In genomic region chr14:86012391-86012790, GRCh38 we compare ENCODE assay signal across 9 cellular contexts.
"Had no signal": no experiment of that assay in that cellular context is flagged by ENCODE, and none has a peak within 500 bp of the region (broad histone marks: within the 10 kb centered on the region; RNA-seq: fewer than 3 reads in every experiment).

No MANE protein-coding gene starts in this region.

- H3K27ac ChIP-seq: HL-60 had no signal

- H3K9me3 Mint-ChIP-seq: HFFc6, IgD-negative memory B cell had no signal

- H3K27ac Mint-ChIP-seq: HFFc6, IgD-negative memory B cell had no signal

- H3K4me3 ChIP-seq: HAP-1 had no signal

- H3K4me3 Mint-ChIP-seq: HFFc6, IgD-negative memory B cell had no signal

- H3K27me3 Mint-ChIP-seq: IgD-negative memory B cell had no signal

- H3K36me3 ChIP-seq: HAP-1 had no signal

- DNase-seq: GOT3, H7, HFFc6, KBM-7 had no signal

- ATAC-seq: HCT116, HepG2 had no signal
